Comparison of ENCODE assay signal across 9 cellular contexts in genomic region chr6:28258877-28259777, GRCh38. TPM values are rescaled to one million over a fixed set of nuclear protein-coding genes. Genes with fewer than 3 reads are reported as not detected.
A peak's percentile ranks its signal among the peaks of the same experiment; 100 is the strongest.
DNase-seq lines count a peak whose midpoint lies in the region; ATAC-seq, FAIRE-seq and TF ChIP-seq lines count a peak whose summit lies in the region.
"Had no signal": no experiment of that assay in that cellular context is flagged by ENCODE, and none has a peak within 500 bp of the region (broad histone marks: within the 10 kb centered on the region; RNA-seq: fewer than 3 reads in every experiment).

Gene NKAPL (plus strand): TSS chr6:28259297. CDS start chr6:28259372, 75 bp downstream.

- no peak within 1 kb of the TSS for H3K27ac ChIP-seq in SJCRH30
- H3K27ac ChIP-seq: KMS-11 had no signal

- H3K36me3 ChIP-seq in BE2C, result no peaks in the 10 kb centered on the region
- H3K36me3 ChIP-seq in SJCRH30, result no peaks in the 10 kb centered on the region

- FAIRE-seq in GM12892 (lab: Jason Lieb, UNC), result no peak

- ATAC-seq in GM18502 (IDR thresholded peaks at IDR 0.05; ENCODE audit: poor library complexity, unreplicated experiment), result no peak

- H3K27me3 ChIP-seq in BE2C (0 out of 2 replicates have a peak, but pooled peaks cover 5% of the 10 kb centered on the region), SJCRH30 (no peaks in the 10 kb centered on the region)

- TF ChIP-seq CTCF in astrocyte of the cerebellum (IDR thresholded peaks at IDR 0.05; ENCODE audit: low read depth, low read length, missing control alignments), result no peak
- no peak for TF ChIP-seq CTCF in BE2C (IDR thresholded peaks at IDR 0.05; ENCODE audit: low read depth, low read length)

- in situ Hi-C loops in astrocyte of the cerebellum (cut with HindIII; ENCODE audit: low sequenced_read_pairs), result no loop called here

- peak in 4 of 5 donors; percentile 10 to 52 (median 21) for DNase-seq in T-helper 1 cell
- no peak for DNase-seq in astrocyte of the cerebellum (ENCODE audit: low read depth)
- peak; percentile 8 for DNase-seq in iPS-NIHi11 (ENCODE audit: low spot score)
- peak; percentile 73 for DNase-seq in stimulated activated CD4-positive, alpha-beta T cell treated with anti-CD3 and anti-CD28 coated beads, Interleukin-15, amount 100 ng/mL, for 24 hours
- DNase-seq in BE2C, result no peak
- no peak for DNase-seq in GM12892 (ENCODE audit: insufficient read length)
- no peak for DNase-seq in SJCRH30

- H3K4me1 ChIP-seq in BE2C (no peaks in the 10 kb centered on the region), SJCRH30 (no peaks in the 10 kb centered on the region)

- no peak for TF ChIP-seq POLR2A in GM12892 (IDR thresholded peaks at IDR 0.05; ENCODE audit: low read depth, low read length)

- H3K4me3 ChIP-seq in astrocyte of the cerebellum (ENCODE audit: low read depth, low read length) (peak within 1 kb of the TSS; percentile 23), BE2C (ENCODE audit: low read depth, low read length) (no peak within 1 kb of the TSS), SJCRH30 (no peak within 1 kb of the TSS)

- H3K9me3 ChIP-seq in BE2C (no peaks in the 10 kb centered on the region), SJCRH30 (replicated peaks) (no peaks in the 10 kb centered on the region)

RNA-seq across cellular contexts. Expression of gene NKAPL, which starts in this region (rescaled TPM):
- polyA plus RNA-seq in BE2C (2012; ENCODE audit: insufficient read depth, insufficient read length, low read depth), result 0.45 TPM
- not detected for polyA plus RNA-seq in GM12892 (2012; ENCODE audit: missing spikeins)
- not detected in 2 replicates for total RNA-seq in SJCRH30 (2014; rRNA removed; shearing (Covaris generic))

Comparison
In these comparisons a context has a peak if more than half of its experiments do, and no peak if none do; other contexts are left out.
1. DNase-seq: peak in T-helper 1 cell (4 of 5), iPS-NIHi11 (single experiment) and stimulated activated CD4-positive, alpha-beta T cell treated with anti-CD3 and anti-CD28 coated beads, Interleukin-15, amount 100 ng/mL, for 24 hours (single experiment); none in astrocyte of the cerebellum (single experiment), BE2C (single experiment), GM12892 (single experiment) and SJCRH30 (0 of 2).